9 cellular contexts compared by ENCODE assay signal in the genomic region with DNA sequence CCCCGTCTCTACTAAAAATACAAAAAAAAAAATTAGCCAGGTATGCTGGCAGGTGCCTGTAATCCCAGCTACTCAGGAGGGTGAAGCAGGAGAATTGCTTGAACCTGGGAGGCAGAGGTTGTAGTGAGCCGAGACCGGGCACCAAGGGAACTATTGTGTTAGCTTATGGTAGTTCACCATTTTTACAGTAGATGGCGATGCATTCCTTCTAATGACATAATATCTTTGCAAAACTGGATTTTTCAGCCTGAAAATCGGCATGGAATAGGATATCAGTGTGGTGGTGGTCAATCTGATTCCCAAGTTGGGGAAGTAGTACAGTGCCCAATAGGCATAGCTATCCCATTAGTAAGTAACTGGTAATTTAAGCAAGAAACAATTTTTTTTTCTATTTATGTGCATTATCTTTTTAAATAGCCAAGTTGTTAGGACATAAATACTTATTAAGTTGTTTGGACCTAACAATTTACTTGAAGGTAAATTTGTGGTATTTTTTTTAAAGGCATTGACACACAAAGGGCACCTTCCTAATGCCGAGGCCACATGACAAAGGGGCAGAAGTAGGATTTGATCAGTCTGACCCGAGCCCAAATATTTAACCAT. TPM values are rescaled to one million over a fixed set of nuclear protein-coding genes. Genes with fewer than 3 reads are reported as not detected.
DNase-seq lines count a peak whose midpoint lies in the region; ATAC-seq, FAIRE-seq and TF ChIP-seq lines count a peak whose summit lies in the region.
"Had no signal": no experiment of that assay in that cellular context is flagged by ENCODE, and none has a peak within 500 bp of the region (broad histone marks: within the 10 kb centered on the region; RNA-seq: fewer than 3 reads in every experiment).

No MANE protein-coding gene starts in this region.

- H3K36me3 Mint-ChIP-seq in T-helper 2 cell treated with Interferon-gamma antibody and Interleukin-4, amounts not matched to agents 5 μg/mL and 100 μg/mL, for 36 hours (ENCODE audit: low read depth) = no peaks in the 10 kb centered on the region

- H3K79me2 ChIP-seq in endothelial cell of umbilical vein (ENCODE audit: control insufficient read depth, insufficient read depth, low read length) = no peaks in the 10 kb centered on the region

- CTCF ChIA-PET in endothelial cell of umbilical vein (lab: Charles Lee) = interaction anchor here (0.6 to 20.8 kb wide), 27 partner anchors 8 to 536 kb away, joined by 3 to 632 read pairs (median 13); partner anchors contain the start of genes HILPDA, IMPDH1 and RBM28

- intact Hi-C loops in endothelial cell of umbilical vein (cut with micrococcal nuclease) = loop anchor here (1.0 to 5.0 kb wide), 3 partner anchors 32 to 455 kb away; no protein-coding TSS in a partner anchor

- no TSS peak for BruUV-seq in endothelial cell of umbilical vein (replicated peaks; lab: Mats Ljungman, UMichigan)

- H3K36me3 ChIP-seq in endothelial cell of umbilical vein (ENCODE audit: control insufficient read depth in 2 of 2, extremely low read depth in 1 of 2, insufficient read depth in 2 of 2, low read length in 2 of 2) = no peaks in the 10 kb centered on the region

- peaks cover 4% of the 10 kb centered on the region for H3K4me1 Mint-ChIP-seq in T-helper 2 cell treated with Interferon-gamma antibody and Interleukin-4, amounts not matched to agents 5 μg/mL and 100 μg/mL, for 36 hours (ENCODE audit: low read depth)

- H3K27ac ChIP-seq in endothelial cell of umbilical vein (ENCODE audit: insufficient read depth, low read depth, low read length) = no peak overlapping the region

- H3K9ac ChIP-seq in endothelial cell of umbilical vein (replicated peaks; ENCODE audit: extremely low read depth, insufficient read depth, low read length) = no peak overlapping the region

- H3K9me1 ChIP-seq in endothelial cell of umbilical vein (replicated peaks; ENCODE audit: control insufficient read depth, extremely low read depth, insufficient read depth, low read length) = no peaks in the 10 kb centered on the region

- H3K27ac Mint-ChIP-seq in T-helper 2 cell treated with Interferon-gamma antibody and Interleukin-4, amounts not matched to agents 5 μg/mL and 100 μg/mL, for 36 hours = no peak overlapping the region
- H3K27ac Mint-ChIP-seq: dendritic cell treated with granulocyte-macrophage colony-stimulating factor and Interleukin-4, amounts not matched to agents 40 ng/mL and 50 ng/mL, for 4 days had no signal

- H3K4me3 Mint-ChIP-seq in T-helper 2 cell treated with Interferon-gamma antibody and Interleukin-4, amounts not matched to agents 5 μg/mL and 100 μg/mL, for 36 hours = no peak overlapping the region
- H3K4me3 Mint-ChIP-seq: dendritic cell treated with granulocyte-macrophage colony-stimulating factor and Interleukin-4, amounts not matched to agents 40 ng/mL and 50 ng/mL, for 4 days had no signal

- H3K4me3 ChIP-seq in endothelial cell of umbilical vein (replicated peaks in 1 of 3; ENCODE audit: insufficient read depth in 1 of 3, low read depth in 1 of 3, low read length in 3 of 3) = no peak overlapping the region

- no peak for ATAC-seq in HG03378 (IDR thresholded peaks at IDR 0.05; ENCODE audit: unreplicated experiment)

- TF ChIP-seq CTCF in LNCAP (IDR thresholded peaks at IDR 0.05) (peak; percentile 73), endothelial cell of umbilical vein (IDR thresholded peaks at IDR 0.05; ENCODE audit: extremely low read depth in 1 of 2, insufficient read depth in 1 of 2, low read depth in 1 of 2, low read length in 2 of 2) (peak; percentile 46 to 61)

- peak; percentile 91 for FAIRE-seq in endothelial cell of umbilical vein (lab: Jason Lieb, UNC)

- peak in 4 of 6 experiments; percentile 9 to 59 (median 32) for DNase-seq in stimulated activated naive CD4-positive, alpha-beta T cell (lab: John Stamatoyannopoulos, UW)
- DNase-seq in stimulated activated naive CD4-positive, alpha-beta T cell treated with Interleukin-2 at 50 U/mL for 16 hours (lab: John Stamatoyannopoulos, UW) = no peak
- DNase-seq in RPMI8226 = peak; percentile 74
- DNase-seq in endothelial cell of umbilical vein (ENCODE audit: low read depth, low spot score) = peak; percentile 68
- peak; percentile 78 for DNase-seq in myocyte (ENCODE audit: low read depth)
- DNase-seq in T-helper 2 cell treated with Interferon-gamma antibody and Interleukin-4, amounts not matched to agents 5 μg/mL and 100 μg/mL, for 36 hours (ENCODE audit: low spot score) = no peak

- H2AFZ ChIP-seq in endothelial cell of umbilical vein (ENCODE audit: low read depth, low read length) = no peak overlapping the region

- H3K4me1 ChIP-seq in endothelial cell of umbilical vein (ENCODE audit: control insufficient read depth, extremely low read depth, insufficient read depth, low read length) = no peaks in the 10 kb centered on the region

- dilution Hi-C loops in endothelial cell of umbilical vein (cut with MboI; ENCODE audit: extremely low pct_ligation_motif_present, low sequenced_read_pairs) = no loop called here

- H3K27me3 ChIP-seq in endothelial cell of umbilical vein (ENCODE audit: control insufficient read depth in 2 of 2, insufficient read depth in 2 of 2, low read length in 2 of 2) = peaks cover 0 to 2% of the 10 kb centered on the region in 2 experiments

- POLR2A ChIA-PET in endothelial cell of umbilical vein (lab: Charles Lee) = interaction anchor here (0.6 to 2.4 kb wide), 2 partner anchors 34 to 458 kb away, joined by 3 to 6 read pairs; no protein-coding TSS in a partner anchor

- no peaks in the 10 kb centered on the region for H3K9me3 ChIP-seq in endothelial cell of umbilical vein (replicated peaks; ENCODE audit: control insufficient read depth, insufficient read depth, low read length)

- no peak for TF ChIP-seq POLR2A in endothelial cell of umbilical vein (IDR thresholded peaks at IDR 0.05; ENCODE audit: low read depth, low read length)

- H3K9me3 Mint-ChIP-seq in T-helper 2 cell treated with Interferon-gamma antibody and Interleukin-4, amounts not matched to agents 5 μg/mL and 100 μg/mL, for 36 hours = no peaks in the 10 kb centered on the region
- H3K9me3 Mint-ChIP-seq: dendritic cell treated with granulocyte-macrophage colony-stimulating factor and Interleukin-4, amounts not matched to agents 40 ng/mL and 50 ng/mL, for 4 days had no signal

- H3K4me2 ChIP-seq in endothelial cell of umbilical vein (ENCODE audit: insufficient read depth, low read length) = no peak overlapping the region

- H3K27me3 Mint-ChIP-seq in T-helper 2 cell treated with Interferon-gamma antibody and Interleukin-4, amounts not matched to agents 5 μg/mL and 100 μg/mL, for 36 hours (ENCODE audit: low read depth) = no peaks in the 10 kb centered on the region
- H3K27me3 Mint-ChIP-seq: dendritic cell treated with granulocyte-macrophage colony-stimulating factor and Interleukin-4, amounts not matched to agents 40 ng/mL and 50 ng/mL, for 4 days had no signal

- H4K20me1 ChIP-seq in endothelial cell of umbilical vein (replicated peaks; ENCODE audit: control insufficient read depth, extremely low read depth, insufficient read depth, low read length) = no peaks in the 10 kb centered on the region

TF ChIP-seq in endothelial cell of umbilical vein, 7 proteins besides CTCF, POLR2A, EP300 and RAD21 (continues in another document):
- TF ChIP-seq FOS (IDR thresholded peaks at IDR 0.05; ENCODE audit: borderline replicate concordance, insufficient read depth, low read length) (no peak), POLR2AphosphoS5 (IDR thresholded peaks at IDR 0.05; ENCODE audit: insufficient read depth, low read depth, low read length) (no peak), MYC (IDR thresholded peaks at IDR 0.05; ENCODE audit: low read depth, low read length) (no peak), EZH2 (IDR thresholded peaks at IDR 0.05; ENCODE audit: borderline replicate concordance, low read depth, low read length, severe bottlenecking) (no peak), GATA2 (IDR thresholded peaks at IDR 0.05; ENCODE audit: insufficient read depth, insufficient read length, low read depth, low read length) (no peak)
- TF ChIP-seq, protein P1, sequence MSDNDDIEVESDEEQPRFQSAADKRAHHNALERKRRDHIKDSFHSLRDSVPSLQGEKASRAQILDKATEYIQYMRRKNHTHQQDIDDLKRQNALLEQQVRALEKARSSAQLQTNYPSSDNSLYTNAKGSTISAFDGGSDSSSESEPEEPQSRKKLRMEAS (IDR thresholded peaks at IDR 0.05; ENCODE audit: insufficient read depth, insufficient read length) = no peak

RNA-seq across cellular contexts. Expression of gene IMPDH1, which starts 17.6 kb away (rescaled TPM):
- 91.7 and 97.9 TPM in 2 replicates for total RNA-seq in endothelial cell of umbilical vein
- 78.8 and 87.3 TPM in 2 replicates for polyA plus RNA-seq in endothelial cell of umbilical vein
- 63.5 and 69.3 TPM in 2 replicates for polyA plus RNA-seq in endothelial cell of umbilical vein (2011; cell fraction: cytosol; rRNA removed)
- polyA plus RNA-seq in endothelial cell of umbilical vein (2011; cell fraction: nucleus; rRNA removed) = 87.0 and 95.4 TPM in 2 replicates
- 68.1 and 72.5 TPM in 2 replicates for polyA plus RNA-seq in endothelial cell of umbilical vein (2012)
- 94.3 and 126 TPM in 2 replicates for polyA minus RNA-seq in endothelial cell of umbilical vein
- 59.1 TPM for polyA minus RNA-seq in endothelial cell of umbilical vein (2011; cell fraction: cytosol; rRNA and poly(A)+ RNA removed)
- polyA minus RNA-seq in endothelial cell of umbilical vein (2011; cell fraction: nucleus; rRNA and poly(A)+ RNA removed) = 37.9 and 42.1 TPM in 2 replicates
- total RNA-seq in myocyte = 34.3 and 35.4 TPM in 2 replicates
- 46.3 TPM for polyA plus RNA-seq in myocyte (2012)

RNA-seq across cellular contexts. Expression of gene HILPDA, which starts 28.3 kb away (rescaled TPM):
- total RNA-seq in endothelial cell of umbilical vein (14.1 and 14.4 TPM in 2 replicates), myocyte (7.3 and 10.0 TPM in 2 replicates)
- 18.8 and 21.7 TPM in 2 replicates for polyA plus RNA-seq in endothelial cell of umbilical vein
- 16.9 and 17.7 TPM in 2 replicates for polyA plus RNA-seq in endothelial cell of umbilical vein (2011; cell fraction: cytosol; rRNA removed)
- 14.6 and 16.2 TPM in 2 replicates for polyA plus RNA-seq in endothelial cell of umbilical vein (2011; cell fraction: nucleus; rRNA removed)
- 8.3 and 12.2 TPM in 2 replicates for polyA plus RNA-seq in endothelial cell of umbilical vein (2012)
- polyA minus RNA-seq in endothelial cell of umbilical vein = 12.3 and 12.7 TPM in 2 replicates
- polyA minus RNA-seq in endothelial cell of umbilical vein (2011; cell fraction: cytosol; rRNA and poly(A)+ RNA removed) = 12.8 TPM
- polyA minus RNA-seq in endothelial cell of umbilical vein (2011; cell fraction: nucleus; rRNA and poly(A)+ RNA removed) = 6.7 and 15.3 TPM in 2 replicates
- polyA plus RNA-seq in myocyte (2012) = 13.4 TPM

RNA-seq across cellular contexts. Expression of gene METTL2B, which starts 49.2 kb away (rescaled TPM):
- total RNA-seq in endothelial cell of umbilical vein (30.0 and 35.6 TPM in 2 replicates), myocyte (54.5 and 63.3 TPM in 2 replicates)
- 14.2 and 15.9 TPM in 2 replicates for polyA plus RNA-seq in endothelial cell of umbilical vein
- polyA plus RNA-seq in endothelial cell of umbilical vein (2011; cell fraction: cytosol; rRNA removed) = 15.4 and 16.4 TPM in 2 replicates
- polyA plus RNA-seq in endothelial cell of umbilical vein (2011; cell fraction: nucleus; rRNA removed) = 22.3 and 22.6 TPM in 2 replicates
- 19.3 and 22.0 TPM in 2 replicates for polyA plus RNA-seq in endothelial cell of umbilical vein (2012)
- polyA minus RNA-seq in endothelial cell of umbilical vein = 27.6 and 28.9 TPM in 2 replicates
- polyA minus RNA-seq in endothelial cell of umbilical vein (2011; cell fraction: cytosol; rRNA and poly(A)+ RNA removed) = 31.9 TPM
- polyA minus RNA-seq in endothelial cell of umbilical vein (2011; cell fraction: nucleus; rRNA and poly(A)+ RNA removed) = 36.0 and 38.5 TPM in 2 replicates
- 30.4 TPM for polyA plus RNA-seq in myocyte (2012)

Comparison
In these comparisons a context has a peak if more than half of its experiments do, and no peak if none do; other contexts are left out.
1. DNase-seq: peak in stimulated activated naive CD4-positive, alpha-beta T cell (4 of 6), RPMI8226 (single experiment), endothelial cell of umbilical vein (single experiment) and myocyte (single experiment); none in stimulated activated naive CD4-positive, alpha-beta T cell treated with Interleukin-2 at 50 U/mL for 16 hours (single experiment) and T-helper 2 cell treated with Interferon-gamma antibody and Interleukin-4, amounts not matched to agents 5 μg/mL and 100 μg/mL, for 36 hours (single experiment).